Comparison of ENCODE assay signal across 29 cellular contexts in the genomic region with DNA sequence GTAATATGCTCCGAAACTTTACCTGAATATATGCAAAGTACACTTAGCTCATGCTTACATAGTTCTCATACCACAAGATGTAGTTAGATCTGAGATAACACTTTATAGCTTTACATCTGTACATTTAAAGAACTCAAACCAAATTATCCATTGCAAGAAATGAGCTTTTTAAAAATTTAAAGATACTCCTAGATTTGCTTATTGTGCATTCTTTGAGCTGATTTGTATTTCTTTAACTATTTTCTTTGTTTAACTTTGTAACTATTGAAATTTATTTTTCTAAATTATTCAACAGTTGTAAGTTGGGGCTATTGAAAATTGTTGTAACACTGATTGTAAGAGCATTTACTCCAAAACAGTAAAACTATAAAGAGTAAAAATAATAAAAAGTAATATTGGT.
"Had no signal": no experiment of that assay in that cellular context is flagged by ENCODE, and none has a peak within 500 bp of the region (broad histone marks: within the 10 kb centered on the region; RNA-seq: fewer than 3 reads in every experiment).

No MANE protein-coding gene starts in this region.

- H3K4me3 ChIP-seq: ascending aorta, cardiac muscle cell had no signal

- DNase-seq: activated B cell treated with CpG ODN at 0.5 μM for 24 hours; activated CD4-positive, alpha-beta memory T cell treated with anti-CD3 and anti-CD28 coated beads, Interleukin-2, amount 10 ng/mL, durations not matched to agents 7 days and 5 days; activated CD4-positive, alpha-beta T cell treated with anti-CD3 and anti-CD28 coated beads for 48 hours; activated CD4-positive, alpha-beta T cell treated with anti-CD3 and anti-CD28 coated beads, Interleukin-2, amount 10 ng/mL, durations not matched to agents 7 days and 5 days; activated CD4-positive, alpha-beta T cell treated with anti-CD3 and anti-CD28 coated beads, Interleukin-2, amount 50 U/mL, for 48 hours; activated CD4-positive, CD25-positive, alpha-beta regulatory T cell treated with anti-CD3 and anti-CD28 coated beads, Interleukin-2, amount 50 U/mL, for 72 hours; activated CD8-positive, alpha-beta memory T cell treated with anti-CD3 and anti-CD28 coated beads for 24 hours; activated CD8-positive, alpha-beta memory T cell treated with anti-CD3 and anti-CD28 coated beads, Interleukin-2, amount 10 ng/mL, durations not matched to agents 7 days and 5 days; activated CD8-positive, alpha-beta memory T cell treated with anti-CD3 and anti-CD28 coated beads, Interleukin-2, amount 50 U/mL, for 48 hours; activated CD8-positive, alpha-beta T cell treated with anti-CD3 and anti-CD28 coated beads, Interleukin-2, amount 10 ng/mL, durations not matched to agents 7 days and 5 days; activated effector memory CD4-positive, alpha-beta T cell treated with Interleukin-2 at 50 U/mL for 16 hours; activated gamma-delta T cell; activated naive CD4-positive, alpha-beta T cell treated with anti-CD3 and anti-CD28 coated beads, Interleukin-2, amount 10 ng/mL, durations not matched to agents 7 days and 5 days; activated naive CD4-positive, alpha-beta T cell treated with Interleukin-2 at 50 U/mL for 16 hours; activated naive CD8-positive, alpha-beta T cell treated with anti-CD3 and anti-CD28 coated beads, Interleukin-2, amount 10 ng/mL, durations not matched to agents 7 days and 5 days; activated naive CD8-positive, alpha-beta T cell treated with anti-CD3 and anti-CD28 coated beads, Interleukin-2, amount 50 U/mL, for 24 hours; activated T-cell treated with anti-CD3 and anti-CD28 coated beads, Interleukin-2, amount 50 U/mL, for 24 hours; activated T-cell treated with anti-CD3 and anti-CD28 coated beads, Interleukin-2, amount 50 U/mL, for 48 hours; amygdala; anterior cingulate cortex; caudate nucleus; T-cell; T-helper 17 cell; T1000 had no signal

- H3K9me3 ChIP-seq: ascending aorta had no signal

- H3K27me3 ChIP-seq: ascending aorta, cardiac muscle cell had no signal

- FAIRE-seq: bronchial epithelial cell, TTC549 had no signal

- H3K36me3 ChIP-seq: ascending aorta, cardiac muscle cell had no signal

- H3K27ac ChIP-seq: ascending aorta, cardiac muscle cell, VCaP had no signal

- H3K4me1 ChIP-seq: ascending aorta had no signal
